34 cellular contexts compared by ENCODE assay signal in the genomic region with DNA sequence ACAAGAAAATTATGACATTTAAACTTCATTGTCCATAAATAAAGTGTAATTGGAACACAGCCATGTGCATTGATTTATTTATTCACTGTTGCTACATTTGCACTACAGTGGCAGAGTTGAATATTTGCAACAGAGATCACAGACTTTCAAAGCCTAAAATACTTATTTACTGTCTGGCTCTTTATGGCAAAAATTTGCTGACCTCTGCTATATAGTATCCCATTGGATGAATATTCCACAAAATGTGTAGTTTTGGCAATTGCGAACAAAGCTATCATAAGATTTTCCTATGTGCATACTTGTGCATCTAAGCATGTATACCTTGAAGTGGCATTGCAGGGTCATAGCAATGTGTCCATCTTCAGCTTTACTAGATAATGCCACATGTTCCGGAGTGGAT. TPM values are rescaled to one million over a fixed set of nuclear protein-coding genes. Genes with fewer than 3 reads are reported as not detected.
"Had no signal": no experiment of that assay in that cellular context is flagged by ENCODE, and none has a peak within 500 bp of the region (broad histone marks: within the 10 kb centered on the region; RNA-seq: fewer than 3 reads in every experiment).

No MANE protein-coding gene starts in this region.

- H3K9me3 ChIP-seq: adrenal gland, body of pancreas, breast epithelium had no signal

- H3K4me1 Mint-ChIP-seq: activated B cell treated with CpG ODN at 0.5 μM for 24 hours; activated CD4-positive, alpha-beta T cell treated with anti-CD3 and anti-CD28 coated beads, Interleukin-2, amount 10 ng/mL, durations not matched to agents 7 days and 5 days; activated naive CD8-positive, alpha-beta T cell treated with anti-CD3 and anti-CD28 coated beads for 36 hours; activated T-helper 17 cell treated with anti-CD3 and anti-CD28 coated beads, Interleukin-2, amount 50 U/mL, for 72 hours had no signal

- FAIRE-seq: astrocyte had no signal

- H3K27ac Mint-ChIP-seq: activated B cell treated with CpG ODN at 0.5 μM for 24 hours; activated CD4-positive, alpha-beta memory T cell treated with anti-CD3 and anti-CD28 coated beads for 36 hours; activated CD4-positive, alpha-beta T cell treated with anti-CD3 and anti-CD28 coated beads, Interleukin-2, amount 10 ng/mL, durations not matched to agents 7 days and 5 days; activated CD8-positive, alpha-beta T cell treated with anti-CD3 and anti-CD28 coated beads for 36 hours; activated naive CD4-positive, alpha-beta T cell treated with anti-CD3 and anti-CD28 coated beads for 36 hours; activated naive CD4-positive, alpha-beta T cell treated with anti-CD3 and anti-CD28 coated beads, Interleukin-2, amount 50 U/mL, for 72 hours; activated naive CD8-positive, alpha-beta T cell treated with anti-CD3 and anti-CD28 coated beads for 36 hours; activated T-cell treated with anti-CD3 and anti-CD28 coated beads, Interleukin-2, amount 50 U/mL, for 72 hours; activated T-helper 1 cell treated with anti-CD3 and anti-CD28 coated beads, Interleukin-12 subunit alpha, Interleukin-12 subunit beta, Interleukin-2, Interleukin-4 antibody, amounts not matched to agents 30 ng/mL and 10 ng/mL and 1 ng/mL, durations not matched to agents 14 hours and 24 hours and 36 hours; activated T-helper 17 cell treated with anti-CD3 and anti-CD28 coated beads, Interleukin-2, amount 50 U/mL, for 72 hours; T-helper 1 cell treated with Interleukin-12 subunit alpha and Interleukin-12 subunit beta and Interleukin-4 antibody, amounts not matched to agents 30 μg/mL and 1 μg/mL, for 36 hours; T-helper 2 cell treated with Interferon-gamma antibody and Interleukin-4, amounts not matched to agents 5 μg/mL and 100 μg/mL, for 36 hours had no signal

- H3K27me3 Mint-ChIP-seq: activated B cell treated with CpG ODN at 0.5 μM for 24 hours; activated CD4-positive, alpha-beta memory T cell treated with anti-CD3 and anti-CD28 coated beads for 36 hours; activated CD4-positive, alpha-beta T cell treated with anti-CD3 and anti-CD28 coated beads, Interleukin-2, amount 10 ng/mL, durations not matched to agents 7 days and 5 days; activated CD8-positive, alpha-beta T cell treated with anti-CD3 and anti-CD28 coated beads for 36 hours; activated naive CD8-positive, alpha-beta T cell treated with anti-CD3 and anti-CD28 coated beads for 36 hours; activated T-helper 17 cell treated with anti-CD3 and anti-CD28 coated beads, Interleukin-2, amount 50 U/mL, for 72 hours had no signal

- H3K27me3 ChIP-seq: adrenal gland, body of pancreas, brain microvascular endothelial cell, breast epithelium had no signal

- H3K4me3 Mint-ChIP-seq: activated B cell treated with CpG ODN at 0.5 μM for 24 hours; activated CD4-positive, alpha-beta memory T cell treated with anti-CD3 and anti-CD28 coated beads for 36 hours; activated CD4-positive, alpha-beta T cell treated with anti-CD3 and anti-CD28 coated beads, Interleukin-2, amount 10 ng/mL, durations not matched to agents 7 days and 5 days; activated CD8-positive, alpha-beta T cell treated with anti-CD3 and anti-CD28 coated beads for 36 hours; activated naive CD4-positive, alpha-beta T cell treated with anti-CD3 and anti-CD28 coated beads for 36 hours; activated naive CD8-positive, alpha-beta T cell treated with anti-CD3 and anti-CD28 coated beads for 36 hours; activated T-cell treated with anti-CD3 and anti-CD28 coated beads, Interleukin-2, amount 50 U/mL, for 4 hours; activated T-cell treated with anti-CD3 and anti-CD28 coated beads, Interleukin-2, amount 50 U/mL, for 72 hours; activated T-helper 1 cell treated with anti-CD3 and anti-CD28 coated beads, Interleukin-12 subunit alpha, Interleukin-12 subunit beta, Interleukin-2, Interleukin-4 antibody, amounts not matched to agents 30 ng/mL and 10 ng/mL and 1 ng/mL, durations not matched to agents 14 hours and 24 hours and 36 hours; activated T-helper 17 cell treated with anti-CD3 and anti-CD28 coated beads, Interleukin-2, amount 50 U/mL, for 72 hours; T-helper 1 cell treated with Interleukin-12 subunit alpha and Interleukin-12 subunit beta and Interleukin-4 antibody, amounts not matched to agents 30 μg/mL and 1 μg/mL, for 36 hours; T-helper 2 cell treated with Interferon-gamma antibody and Interleukin-4, amounts not matched to agents 5 μg/mL and 100 μg/mL, for 36 hours had no signal

- H3K36me3 Mint-ChIP-seq: activated CD4-positive, alpha-beta memory T cell treated with anti-CD3 and anti-CD28 coated beads for 36 hours; activated naive CD8-positive, alpha-beta T cell treated with anti-CD3 and anti-CD28 coated beads for 36 hours had no signal

- DNase-seq: activated B cell treated with CpG ODN at 0.5 μM for 24 hours; activated CD4-positive, alpha-beta memory T cell treated with anti-CD3 and anti-CD28 coated beads for 36 hours; activated CD4-positive, alpha-beta T cell treated with anti-CD3 and anti-CD28 coated beads for 48 hours; activated CD4-positive, alpha-beta T cell treated with anti-CD3 and anti-CD28 coated beads, Interleukin-2, amount 10 ng/mL, durations not matched to agents 7 days and 5 days; activated CD4-positive, CD25-positive, alpha-beta regulatory T cell treated with anti-CD3 and anti-CD28 coated beads, Interleukin-2, amount 50 U/mL, for 72 hours; activated CD8-positive, alpha-beta memory T cell treated with anti-CD3 and anti-CD28 coated beads, Interleukin-2, amount 50 U/mL, for 4 hours; activated CD8-positive, alpha-beta T cell treated with anti-CD3 and anti-CD28 coated beads for 36 hours; activated effector memory CD4-positive, alpha-beta T cell treated with anti-CD3 and anti-CD28 coated beads, Interleukin-2, amount 50 U/mL, for 16 hours; activated gamma-delta T cell treated with Interleukin-2 at 50 U/mL for 16 hours; activated naive CD4-positive, alpha-beta T cell; activated naive CD4-positive, alpha-beta T cell treated with anti-CD3 and anti-CD28 coated beads for 36 hours; activated naive CD4-positive, alpha-beta T cell treated with anti-CD3 and anti-CD28 coated beads, Interleukin-2, amount 50 U/mL, for 16 hours; activated naive CD8-positive, alpha-beta T cell treated with anti-CD3 and anti-CD28 coated beads for 36 hours; activated T-cell treated with anti-CD3 and anti-CD28 coated beads for 4 hours; activated T-cell treated with anti-CD3 and anti-CD28 coated beads, Interleukin-2, amount 50 U/mL, for 1 hour; activated T-cell treated with anti-CD3 and anti-CD28 coated beads, Interleukin-2, amount 50 U/mL, for 4 hours; activated T-cell treated with anti-CD3 and anti-CD28 coated beads, Interleukin-2, amount 50 U/mL, for 72 hours; adrenal gland; amniotic stem cell; aorta; body of pancreas; brain microvascular endothelial cell; central memory CD4-positive, alpha-beta T cell; T-helper 2 cell; T-helper 9 cell had no signal

- H3K4me3 ChIP-seq: adrenal gland, body of pancreas, breast epithelium had no signal

- H3K9me3 Mint-ChIP-seq: activated B cell treated with CpG ODN at 0.5 μM for 24 hours; activated CD4-positive, alpha-beta T cell treated with anti-CD3 and anti-CD28 coated beads, Interleukin-2, amount 10 ng/mL, durations not matched to agents 7 days and 5 days; activated CD8-positive, alpha-beta T cell treated with anti-CD3 and anti-CD28 coated beads for 36 hours; activated T-cell treated with anti-CD3 and anti-CD28 coated beads, Interleukin-2, amount 50 U/mL, for 72 hours; activated T-helper 1 cell treated with anti-CD3 and anti-CD28 coated beads, Interleukin-12 subunit alpha, Interleukin-12 subunit beta, Interleukin-2, Interleukin-4 antibody, amounts not matched to agents 30 ng/mL and 10 ng/mL and 1 ng/mL, durations not matched to agents 14 hours and 24 hours and 36 hours; T-helper 1 cell treated with Interleukin-12 subunit alpha and Interleukin-12 subunit beta and Interleukin-4 antibody, amounts not matched to agents 30 μg/mL and 1 μg/mL, for 36 hours; T-helper 2 cell treated with Interferon-gamma antibody and Interleukin-4, amounts not matched to agents 5 μg/mL and 100 μg/mL, for 36 hours had no signal

- H3K27ac ChIP-seq: adrenal gland, body of pancreas, brain microvascular endothelial cell, breast epithelium, VCaP had no signal

- ATAC-seq: activated CD8-positive, alpha-beta T cell treated with anti-CD3 and anti-CD28 coated beads for 36 hours; activated naive CD4-positive, alpha-beta T cell treated with anti-CD3 and anti-CD28 coated beads, Interleukin-2, amount 50 U/mL, for 72 hours; activated T-cell treated with anti-CD3 and anti-CD28 coated beads, Interleukin-2, amount 50 U/mL, for 4 hours; activated T-cell treated with anti-CD3 and anti-CD28 coated beads, Interleukin-2, amount 50 U/mL, for 72 hours; activated T-helper 17 cell treated with anti-CD3 and anti-CD28 coated beads, Interleukin-2, amount 50 U/mL, for 72 hours; body of pancreas had no signal

- H3K4me1 ChIP-seq: adrenal gland, body of pancreas, breast epithelium had no signal

- H3K36me3 ChIP-seq: adrenal gland, brain microvascular endothelial cell, breast epithelium had no signal

RNA-seq across cellular contexts. Expression of a gene that starts 32.1 kb away (rescaled TPM):
- total RNA-seq: activated B cell treated with CpG ODN at 0.5 μM for 24 hours; activated CD4-positive, alpha-beta memory T cell treated with anti-CD3 and anti-CD28 coated beads for 36 hours; activated CD4-positive, alpha-beta T cell treated with anti-CD3 and anti-CD28 coated beads, Interleukin-2, amount 10 ng/mL, durations not matched to agents 7 days and 5 days; activated CD8-positive, alpha-beta memory T cell treated with anti-CD3 and anti-CD28 coated beads for 36 hours; activated CD8-positive, alpha-beta T cell treated with anti-CD3 and anti-CD28 coated beads for 36 hours; activated naive CD4-positive, alpha-beta T cell treated with anti-CD3 and anti-CD28 coated beads for 36 hours; activated naive CD4-positive, alpha-beta T cell treated with anti-CD3 and anti-CD28 coated beads, Interleukin-2, amount 50 U/mL, for 72 hours; activated naive CD8-positive, alpha-beta T cell treated with anti-CD3 and anti-CD28 coated beads for 36 hours; activated T-cell treated with anti-CD3 and anti-CD28 coated beads, Interleukin-2, amount 50 U/mL, for 4 hours; activated T-cell treated with anti-CD3 and anti-CD28 coated beads, Interleukin-2, amount 50 U/mL, for 72 hours; activated T-helper 1 cell treated with anti-CD3 and anti-CD28 coated beads, Interleukin-12 subunit alpha, Interleukin-12 subunit beta, Interleukin-2, Interleukin-4 antibody, amounts not matched to agents 30 ng/mL and 10 ng/mL and 1 ng/mL, durations not matched to agents 14 hours and 24 hours and 36 hours; activated T-helper 17 cell treated with anti-CD3 and anti-CD28 coated beads, Interleukin-2, amount 50 U/mL, for 72 hours had no signal
